Comparison of ENCODE assay signal across 9 cellular contexts in genomic region chr10:87054373-87055295, GRCh38. TPM values are rescaled to one million over a fixed set of nuclear protein-coding genes. Genes with fewer than 3 reads are reported as not detected.
DNase-seq lines count a peak whose midpoint lies in the region; ATAC-seq and TF ChIP-seq lines count a peak whose summit lies in the region.
"Had no signal": no experiment of that assay in that cellular context is flagged by ENCODE, and none has a peak within 500 bp of the region (broad histone marks: within the 10 kb centered on the region; RNA-seq: fewer than 3 reads in every experiment).

No MANE protein-coding gene starts in this region.

- peaks cover 6% of the 10 kb centered on the region for H3K4me1 ChIP-seq in upper lobe of right lung

- no peaks in the 10 kb centered on the region for H3K27me3 ChIP-seq in upper lobe of right lung

- no peak overlapping the region for H3K4me3 ChIP-seq in upper lobe of right lung

- H3K27ac ChIP-seq in upper lobe of right lung: peak overlapping the region; percentile 6

- ATAC-seq in upper lobe of right lung (peak; percentile 85), HG02885 (IDR thresholded peaks at IDR 0.05; ENCODE audit: poor library complexity, unreplicated experiment) (no peak), HG03135 (IDR thresholded peaks at IDR 0.05; ENCODE audit: unreplicated experiment) (no peak)

- intact Hi-C loops in upper lobe of right lung (cut with DNase I): no loop called here

- no peak for TF ChIP-seq CTCF in upper lobe of right lung (IDR thresholded peaks at IDR 0.05)

- DNase-seq in stimulated activated CD4-positive, alpha-beta T cell treated with anti-CD3 and anti-CD28 coated beads, Interleukin-15, amount 100 ng/mL, for 24 hours: peak; percentile 18
- no peak for DNase-seq in stimulated activated CD4-positive, alpha-beta T cell treated with anti-CD3 and anti-CD28 coated beads, Interleukin-12 subunit alpha, Interleukin-12 subunit beta, amount 100 ng/mL, for 4 hours
- DNase-seq in amniotic epithelial cell (ENCODE audit: low read depth): peak; percentile 89
- peak; percentile 27 for DNase-seq in inferior parietal cortex (ENCODE audit: extremely low spot score)
- no peak for DNase-seq in upper lobe of right lung
- DNase-seq in NCI-H146 treated with DMSO at 0.1 percent for 48 hours (lab: John Stamatoyannopoulos, UW; ENCODE audit: unreplicated experiment): no peak
- DNase-seq: DMS153 had no signal

- H3K9me3 ChIP-seq in upper lobe of right lung: no peaks in the 10 kb centered on the region

- H3K36me3 ChIP-seq in upper lobe of right lung: peaks cover 98% of the 10 kb centered on the region

RNA-seq across cellular contexts. Expression of gene FAM25A, which starts 34.5 kb away (rescaled TPM):
- not detected for total RNA-seq in upper lobe of right lung

RNA-seq across cellular contexts. Expression of gene GLUD1, which starts 40.0 kb away (rescaled TPM):
- total RNA-seq in upper lobe of right lung: 120 TPM

RNA-seq across cellular contexts. Expression of gene SHLD2, which starts 40.4 kb away (rescaled TPM):
- 23.7 TPM for total RNA-seq in upper lobe of right lung

Comparison
In these comparisons a context has a peak if more than half of its experiments do, and no peak if none do; other contexts are left out.
1. DNase-seq: peak in stimulated activated CD4-positive, alpha-beta T cell treated with anti-CD3 and anti-CD28 coated beads, Interleukin-15, amount 100 ng/mL, for 24 hours (single experiment), amniotic epithelial cell (single experiment) and inferior parietal cortex (single experiment); none in stimulated activated CD4-positive, alpha-beta T cell treated with anti-CD3 and anti-CD28 coated beads, Interleukin-12 subunit alpha, Interleukin-12 subunit beta, amount 100 ng/mL, for 4 hours (single experiment), upper lobe of right lung (single experiment) and NCI-H146 treated with DMSO at 0.1 percent for 48 hours (single experiment).